ENCODE assay signal across 16 cellular contexts in genomic region chr5:168575391-168576372, GRCh38. TPM values are rescaled to one million over a fixed set of nuclear protein-coding genes. Genes with fewer than 3 reads are reported as not detected.
DNase-seq lines count a peak whose midpoint lies in the region; ATAC-seq, FAIRE-seq and TF ChIP-seq lines count a peak whose summit lies in the region.
"Had no signal": no experiment of that assay in that cellular context is flagged by ENCODE, and none has a peak within 500 bp of the region (broad histone marks: within the 10 kb centered on the region; RNA-seq: fewer than 3 reads in every experiment).

No MANE protein-coding gene starts in this region.

- TF ChIP-seq CTCF in HepG2 (CRISPR knock-in tag; IDR thresholded peaks at IDR 0.05) (no peak), right lobe of liver (IDR thresholded peaks at IDR 0.05) (no peak), tibial nerve (IDR thresholded peaks at IDR 0.05) (no peak)

- no TSS peak for BruUV-seq in HepG2 (replicated peaks; lab: Mats Ljungman, UMichigan)

- TF ChIP-seq POLR2A in HepG2 (IDR thresholded peaks at IDR 0.05; ENCODE audit: insufficient read depth in 1 of 2, low read depth in 2 of 2, low read length in 2 of 2) = no peak
- TF ChIP-seq POLR2A in right lobe of liver (IDR thresholded peaks at IDR 0.05) = no peak
- no peak for TF ChIP-seq POLR2A in tibial nerve (IDR thresholded peaks at IDR 0.05)

- H3K27me3 Mint-ChIP-seq in T-helper 17 cell = no peaks in the 10 kb centered on the region
- H3K27me3 Mint-ChIP-seq: memory B cell had no signal

- 87% methylated on average over 7 of the region's 7 CpGs for WGBS in HepG2 (ENCODE audit: low lambda C conversion rate)
- WGBS in right lobe of liver (ENCODE audit: insufficient coverage, low coverage, low lambda C conversion rate, missing lambda C conversion rate) = 56% methylated on average over 7 of the region's 7 CpGs
- WGBS in tibial nerve, 2 donors = 68 to 75% methylated on average over 7 of the region's 7 CpGs

- H3K4me3 ChIP-seq in HepG2 (replicated peaks in 1 of 3; ENCODE audit: insufficient read depth in 1 of 3, low read depth in 2 of 3, low read length in 3 of 3) (peak overlapping the region in 2 of 3 experiments; percentile 45 to 96; a peak in 3 of 6 replicates), right lobe of liver (no peak overlapping the region), iPS-18a (ENCODE audit: low read length) (peak overlapping the region; percentile 16), tibial nerve (no peak overlapping the region)
- H3K4me3 ChIP-seq: upper lobe of right lung had no signal

- H3K36me3 Mint-ChIP-seq in T-helper 17 cell (ENCODE audit: low read depth) = peaks cover 2% of the 10 kb centered on the region

- peak overlapping the region; percentile 73 for H3K4me2 ChIP-seq in HepG2 (ENCODE audit: low read depth, low read length)

- H4K20me1 ChIP-seq in HepG2 (ENCODE audit: insufficient read depth, low read length) = peaks cover 71% of the 10 kb centered on the region

- CTCF ChIA-PET in HepG2 (lab: Yijun Ruan, JAX; ENCODE audit: low intra/inter-chr PET ratio, low total read pairs) = interaction anchor here (0.6 kb wide), 1 partner anchor 82 kb away, joined by 3 read pairs; no protein-coding TSS in a partner anchor

- in situ Hi-C loops in HepG2 (cut with HindIII; ENCODE audit: extremely low pct_ligation_motif_present, low pct_unique_long_range_greater_than_20kb) = no loop called here

- no peak for FAIRE-seq in HepG2 (lab: Jason Lieb, UNC)
- FAIRE-seq: TTC549 had no signal

- no peak for TF ChIP-seq RAD21 in HepG2 (CRISPR knock-in tag; IDR thresholded peaks at IDR 0.05)

- H3K79me2 ChIP-seq in HepG2 (ENCODE audit: insufficient read depth, low read length) = peaks cover 77% of the 10 kb centered on the region

- H3K27ac Mint-ChIP-seq in T-helper 17 cell = peak overlapping the region; percentile 39
- H3K27ac Mint-ChIP-seq: memory B cell had no signal

- no peak overlapping the region for H2AFZ ChIP-seq in HepG2 (ENCODE audit: low read length)

- H3K9ac ChIP-seq in HepG2 (ENCODE audit: insufficient read depth, low read depth, low read length) = no peak overlapping the region
- no peak overlapping the region for H3K9ac ChIP-seq in iPS-18a (ENCODE audit: low read length)

- H3K27me3 ChIP-seq in HepG2 (ENCODE audit: control insufficient read depth in 1 of 2, insufficient read depth in 2 of 2, low read length in 2 of 2) = no peaks in the 10 kb centered on the region; a peak in 1 of 5 replicates
- H3K27me3 ChIP-seq in right lobe of liver = no peaks in the 10 kb centered on the region
- no peaks in the 10 kb centered on the region for H3K27me3 ChIP-seq in iPS-18a (ENCODE audit: control insufficient read depth, insufficient read depth, low read length)
- H3K27me3 ChIP-seq in tibial nerve = no peaks in the 10 kb centered on the region
- H3K27me3 ChIP-seq: upper lobe of right lung had no signal

- peak overlapping the region; percentile 19 for H3K4me3 Mint-ChIP-seq in T-helper 17 cell
- H3K4me3 Mint-ChIP-seq: memory B cell had no signal

- peaks cover 49% of the 10 kb centered on the region for H3K4me1 ChIP-seq in HepG2 (ENCODE audit: insufficient read depth, low read length)
- peaks cover 0 to 25% (median 8%) of the 10 kb centered on the region in 4 donors for H3K4me1 ChIP-seq in right lobe of liver
- peaks cover 24% of the 10 kb centered on the region for H3K4me1 ChIP-seq in iPS-18a (ENCODE audit: control insufficient read depth, low read depth, low read length)
- H3K4me1 ChIP-seq in tibial nerve = peaks cover 0 to 35% (median 17%) of the 10 kb centered on the region in 4 donors

- peaks cover 33% of the 10 kb centered on the region for H3K4me1 Mint-ChIP-seq in T-helper 17 cell

- TF ChIP-seq EP300 in HepG2 (IDR thresholded peaks at IDR 0.05; ENCODE audit: low read depth in 2 of 2, low read length in 2 of 2) (no peak), HepG2 (CRISPR knock-in tag; IDR thresholded peaks at IDR 0.05; ENCODE audit: borderline replicate concordance) (no peak), tibial nerve (IDR thresholded peaks at IDR 0.05) (no peak)

- DNase-seq in HepG2 (ENCODE audit: low spot score) (no peak), right lobe of liver (no peak), T-helper 17 cell (no peak), left cardiac atrium (no peak), tibial nerve (ENCODE audit: low spot score in 2 of 2) (no peak), GM19238 (ENCODE audit: insufficient read length, low spot score) (no peak)
- DNase-seq: cortex of kidney, NCI-H1105 treated with DMSO at 0.1 percent for 48 hours, NCI-H510A, Right ventricle myocardium superior, upper lobe of right lung had no signal

- intact Hi-C loops in HepG2 (cut with micrococcal nuclease; ENCODE audit: unreplicated experiment) (loop anchor here (5.0 to 10.0 kb wide), 2 partner anchors 91 to 97 kb away; partner anchors contain the start of gene RARS1), right lobe of liver (cut with DNase I) (no loop called here), left cardiac atrium (cut with DNase I) (no loop called here)

- no peaks in the 10 kb centered on the region for H3K9me3 ChIP-seq in HepG2 (ENCODE audit: low read length)
- no peaks in the 10 kb centered on the region for H3K9me3 ChIP-seq in right lobe of liver
- H3K9me3 ChIP-seq in T-helper 17 cell (ENCODE audit: control insufficient read depth, low read length, poor library complexity, severe bottlenecking) = no peaks in the 10 kb centered on the region
- no peaks in the 10 kb centered on the region for H3K9me3 ChIP-seq in iPS-18a (ENCODE audit: control insufficient read depth, low read depth, low read length)
- no peaks in the 10 kb centered on the region for H3K9me3 ChIP-seq in tibial nerve
- H3K9me3 ChIP-seq: upper lobe of right lung had no signal

- POLR2A ChIA-PET in HepG2 (lab: Yijun Ruan, JAX) = interaction anchor here (2.7 kb wide), 1 partner anchor 16 kb away, joined by 14 read pairs; no protein-coding TSS in a partner anchor

- H3K36me3 ChIP-seq in HepG2 (replicated peaks in 1 of 2; ENCODE audit: control insufficient read depth in 1 of 2, insufficient read depth in 2 of 2, low read length in 2 of 2) (peaks cover 0 to 8% of the 10 kb centered on the region in 2 experiments; a peak in 1 of 5 replicates), right lobe of liver (no peaks in the 10 kb centered on the region), iPS-18a (ENCODE audit: control insufficient read depth, low read depth, low read length) (peaks cover 4% of the 10 kb centered on the region), tibial nerve (no peaks in the 10 kb centered on the region)
- H3K36me3 ChIP-seq: upper lobe of right lung had no signal

- ATAC-seq in HepG2 (no peak), right lobe of liver (no peak), T-helper 17 cell (no peak), left cardiac atrium (no peak), GM18907 (IDR thresholded peaks at IDR 0.05; ENCODE audit: unreplicated experiment) (no peak)
- ATAC-seq: upper lobe of right lung had no signal

- H3K27ac ChIP-seq in HepG2 (ENCODE audit: extremely low read length, insufficient read depth, low read length) = no peak overlapping the region
- no peak overlapping the region for H3K27ac ChIP-seq in right lobe of liver
- no peak overlapping the region for H3K27ac ChIP-seq in iPS-18a (ENCODE audit: low read length)
- no peak overlapping the region for H3K27ac ChIP-seq in tibial nerve
- H3K27ac ChIP-seq: upper lobe of right lung had no signal

RNA-seq across cellular contexts. Expression of gene PANK3, which starts 3.5 kb away (rescaled TPM):
- total RNA-seq in HepG2 (2016; rRNA removed; fragmentation: Illumina TruSeq; extraction: Trizol) (69.5 and 126 TPM in 2 replicates), right lobe of liver (10 to 100 TPM; 30.1 to 85.4 (median 46.3) TPM), T-helper 17 cell (10 to 100 TPM; 30.2 to 39.2 TPM), left cardiac atrium (10 to 100 TPM; 29.9 to 49.2 TPM), tibial nerve (10 to 100 TPM; 26.9 to 46.3 (median 31.6) TPM)
- 47.1 and 75.8 TPM in 2 replicates for total RNA-seq in HepG2 (2016; cell fraction: cytosol; rRNA removed; fragmentation: Illumina TruSeq; extraction: Trizol; ENCODE audit: low read depth)
- total RNA-seq in HepG2 (2016; cell fraction: insoluble cytoplasmic fraction; rRNA removed; fragmentation: Illumina TruSeq; extraction: Trizol) = 71.7 and 113 TPM in 2 replicates
- total RNA-seq in HepG2 (2016; cell fraction: membrane; rRNA removed; fragmentation: Illumina TruSeq; extraction: Trizol) = 148 and 184 TPM in 2 replicates
- 45.1 and 60.0 TPM in 2 replicates for total RNA-seq in HepG2 (2016; cell fraction: nucleus; rRNA removed; fragmentation: Illumina TruSeq; extraction: Trizol)
- polyA plus RNA-seq in HepG2 (2011; rRNA removed) = 24.0 and 26.9 TPM in 2 replicates
- polyA plus RNA-seq in HepG2 (2011; cell fraction: cytosol; rRNA removed) = 7.7 and 15.0 TPM in 2 replicates
- 11.7 and 19.0 TPM in 2 replicates for polyA plus RNA-seq in HepG2 (2011; cell fraction: nucleus; rRNA removed)
- polyA plus RNA-seq in HepG2 (2012) = 50.7 and 60.7 TPM in 2 replicates
- polyA plus RNA-seq in HepG2 (2016; cell fraction: cytosol; fragmentation: Illumina TruSeq; extraction: Trizol; ENCODE audit: low read depth) = 97.9 and 118 TPM in 2 replicates
- polyA plus RNA-seq in HepG2 (2016; cell fraction: insoluble cytoplasmic fraction; fragmentation: Illumina TruSeq; extraction: Trizol; ENCODE audit: low read depth) = 46.7 and 55.6 TPM in 2 replicates
- polyA plus RNA-seq in HepG2 (2016; cell fraction: membrane; fragmentation: Illumina TruSeq; extraction: Trizol; ENCODE audit: low read depth) = 113 and 140 TPM in 2 replicates
- 41.3 and 43.8 TPM in 2 replicates for polyA plus RNA-seq in HepG2 (2016; cell fraction: nucleus; fragmentation: Illumina TruSeq; extraction: Trizol; ENCODE audit: insufficient read depth, low read depth)
- polyA minus RNA-seq in HepG2 (2011; rRNA and poly(A)+ RNA removed; ENCODE audit: low replicate concordance) = 10.6 and 17.9 TPM in 2 replicates
- 32.5 and 39.8 TPM in 2 replicates for polyA minus RNA-seq in HepG2 (2011; cell fraction: cytosol; rRNA and poly(A)+ RNA removed)
- polyA minus RNA-seq in HepG2 (2011; cell fraction: nucleus; rRNA and poly(A)+ RNA removed) = 60.9 and 70.2 TPM in 2 replicates

RNA-seq across cellular contexts. Expression of gene FBLL1, which starts 46.6 kb away (rescaled TPM):
- total RNA-seq in HepG2 (2016; rRNA removed; fragmentation: Illumina TruSeq; extraction: Trizol) = 0.18 and 0.29 TPM in 2 replicates
- 0.91 and 0.97 TPM in 2 replicates for total RNA-seq in HepG2 (2016; cell fraction: cytosol; rRNA removed; fragmentation: Illumina TruSeq; extraction: Trizol; ENCODE audit: low read depth)
- 0.19 and 0.24 TPM in 2 replicates for total RNA-seq in HepG2 (2016; cell fraction: insoluble cytoplasmic fraction; rRNA removed; fragmentation: Illumina TruSeq; extraction: Trizol)
- total RNA-seq in HepG2 (2016; cell fraction: membrane; rRNA removed; fragmentation: Illumina TruSeq; extraction: Trizol) = 0.77 and 0.96 TPM in 2 replicates
- total RNA-seq in HepG2 (2016; cell fraction: nucleus; rRNA removed; fragmentation: Illumina TruSeq; extraction: Trizol) = not detected in 2 replicates
- polyA plus RNA-seq in HepG2 (2011; rRNA removed) = 0.17 and 0.34 TPM in 2 replicates
- polyA plus RNA-seq in HepG2 (2011; cell fraction: cytosol; rRNA removed) = 0.18 and 0.43 TPM in 2 replicates
- polyA plus RNA-seq in HepG2 (2011; cell fraction: nucleus; rRNA removed) = 0.40 and 0.87 TPM in 2 replicates
- 0.27 and 0.44 TPM in 2 replicates for polyA plus RNA-seq in HepG2 (2012)
- polyA plus RNA-seq in HepG2 (2016; cell fraction: cytosol; fragmentation: Illumina TruSeq; extraction: Trizol; ENCODE audit: low read depth) = 0.92 and 0.95 TPM in 2 replicates
- polyA plus RNA-seq in HepG2 (2016; cell fraction: insoluble cytoplasmic fraction; fragmentation: Illumina TruSeq; extraction: Trizol; ENCODE audit: low read depth) = 0.15 and 0.26 TPM in 2 replicates
- polyA plus RNA-seq in HepG2 (2016; cell fraction: membrane; fragmentation: Illumina TruSeq; extraction: Trizol; ENCODE audit: low read depth) = 0.80 and 1.4 TPM in 2 replicates
- polyA plus RNA-seq in HepG2 (2016; cell fraction: nucleus; fragmentation: Illumina TruSeq; extraction: Trizol; ENCODE audit: insufficient read depth, low read depth) = 0.61 TPM in 1 of 2 replicates, not detected in the other
- polyA minus RNA-seq in HepG2 (2011; rRNA and poly(A)+ RNA removed; ENCODE audit: low replicate concordance) = 0.46 TPM in 1 of 2 replicates, not detected in the other
- 0.79 TPM in 1 of 2 replicates, not detected in the other for polyA minus RNA-seq in HepG2 (2011; cell fraction: cytosol; rRNA and poly(A)+ RNA removed)
- not detected in 2 replicates for polyA minus RNA-seq in HepG2 (2011; cell fraction: nucleus; rRNA and poly(A)+ RNA removed)
- under 1 TPM in 3 of 6 experiments, not detected in 3; 0.26 to 0.49 (median 0.38) TPM for total RNA-seq in right lobe of liver
- not detected for total RNA-seq in T-helper 17 cell
- under 1 TPM; 0.21 TPM for total RNA-seq in left cardiac atrium
- total RNA-seq in tibial nerve = not detected
- total RNA-seq: HT1080, Right ventricle myocardium superior, upper lobe of right lung had no signal

Comparison
In these comparisons a context has a peak if more than half of its experiments do, and no peak if none do; other contexts are left out.
1. H3K4me3 ChIP-seq: peak in HepG2 (2 of 3) and iPS-18a (single experiment); none in right lobe of liver (0 of 3) and tibial nerve (0 of 4).